1 cellular context compared by ENCODE assay signal in genomic region chr1:39491146-39491921, GRCh38.
A peak's percentile ranks its signal among the peaks of the same experiment; 100 is the strongest.
TF ChIP-seq lines count a peak whose summit lies in the region.

Gene BMP8A (plus strand): TSS chr1:39491636. CDS start chr1:39491992, 356 bp downstream.

TF ChIP-seq in WTC11, 78 proteins besides CTCF, POLR2A, EP300 and RAD21 (continued from another document and continues in another):
- TF ChIP-seq ZNF512 (CRISPR knock-in tag; IDR thresholded peaks at IDR 0.05; ENCODE audit: borderline replicate concordance) (no peak), GTF2I (CRISPR knock-in tag; conservative IDR thresholded peaks at IDR 0.05) (no peak), GABPB1 (CRISPR knock-in tag; IDR thresholded peaks at IDR 0.05) (no peak), ZNF425 (CRISPR knock-in tag; conservative IDR thresholded peaks at IDR 0.05) (no peak), IRF2 (CRISPR knock-in tag; IDR thresholded peaks at IDR 0.05; ENCODE audit: borderline replicate concordance, low read depth) (no peak), HMGXB4 (CRISPR knock-in tag; IDR thresholded peaks at IDR 0.05) (no peak), FOXP4 (CRISPR knock-in tag; IDR thresholded peaks at IDR 0.05) (no peak), MXD4 (CRISPR knock-in tag; IDR thresholded peaks at IDR 0.05; ENCODE audit: borderline replicate concordance) (no peak), AFF4 (CRISPR knock-in tag; IDR thresholded peaks at IDR 0.05; ENCODE audit: borderline replicate concordance) (no peak), ETV6 (CRISPR knock-in tag; IDR thresholded peaks at IDR 0.05) (no peak; the same call in 1 of the 2 replicates), CREB1 (CRISPR knock-in tag; IDR thresholded peaks at IDR 0.05) (no peak), USF1 (CRISPR knock-in tag; IDR thresholded peaks at IDR 0.05) (no peak), ARID4B (CRISPR knock-in tag; IDR thresholded peaks at IDR 0.05; ENCODE audit: borderline replicate concordance) (no peak; the same call in 1 of the 2 replicates), MAX (CRISPR knock-in tag; IDR thresholded peaks at IDR 0.05) (peak; percentile 43; the same call in 1 of the 2 replicates), IRF1 (CRISPR knock-in tag; IDR thresholded peaks at IDR 0.05) (no peak), SP1 (CRISPR knock-in tag; conservative IDR thresholded peaks at IDR 0.05) (peak; percentile 68), ESRRA (CRISPR knock-in tag; IDR thresholded peaks at IDR 0.05; ENCODE audit: borderline replicate concordance) (no peak), EMX1 (CRISPR knock-in tag; IDR thresholded peaks at IDR 0.05) (no peak), TCF7 (CRISPR knock-in tag; IDR thresholded peaks at IDR 0.05; ENCODE audit: low read depth) (no peak), ZNF671 (CRISPR knock-in tag; IDR thresholded peaks at IDR 0.05) (no peak), SMAD4 (CRISPR knock-in tag; IDR thresholded peaks at IDR 0.05) (no peak), E2F1 (CRISPR knock-in tag; IDR thresholded peaks at IDR 0.05) (no peak), ZNF281 (CRISPR knock-in tag; IDR thresholded peaks at IDR 0.05) (no peak), ATF1 (CRISPR knock-in tag; IDR thresholded peaks at IDR 0.05) (peak; percentile 51; the same call in 1 of the 2 replicates), TEAD1 (CRISPR knock-in tag; IDR thresholded peaks at IDR 0.05) (0 out of 2 replicates have a peak, but pooled peaks have one; percentile 23), ZNF121 (CRISPR knock-in tag; IDR thresholded peaks at IDR 0.05) (no peak), NR3C1 (CRISPR knock-in tag; conservative IDR thresholded peaks at IDR 0.05; ENCODE audit: low read depth) (no peak; the same call in 1 of the 2 replicates), MYBL2 (CRISPR knock-in tag; IDR thresholded peaks at IDR 0.05) (no peak), E2F4 (CRISPR knock-in tag; IDR thresholded peaks at IDR 0.05; ENCODE audit: borderline replicate concordance, low read depth) (peak; percentile 42; the same call in 1 of the 2 replicates), FOXK1 (CRISPR knock-in tag; IDR thresholded peaks at IDR 0.05) (0 out of 2 replicates have a peak, but pooled peaks have one; percentile 14)
